ENCODE assay signal across 11 cellular contexts in genomic region chr6:163745566-163746400, GRCh38.
A peak's percentile ranks its signal among the peaks of the same experiment; 100 is the strongest.
DNase-seq lines count a peak whose midpoint lies in the region; ATAC-seq and TF ChIP-seq lines count a peak whose summit lies in the region.
"Had no signal": no experiment of that assay in that cellular context is flagged by ENCODE, and none has a peak within 500 bp of the region (broad histone marks: within the 10 kb centered on the region; RNA-seq: fewer than 3 reads in every experiment).

No MANE protein-coding gene starts in this region.

- H3K36me3 ChIP-seq in SJCRH30 = no peaks in the 10 kb centered on the region
- no peaks in the 10 kb centered on the region for H3K36me3 ChIP-seq in neuronal stem cell (replicated peaks in 1 of 2; ENCODE audit: control insufficient read depth in 2 of 2, insufficient read depth in 2 of 2, low read length in 2 of 2)

- H2BK12ac ChIP-seq in neuronal stem cell (ENCODE audit: low read length) = no peak overlapping the region

- no peak overlapping the region for H2BK120ac ChIP-seq in neuronal stem cell (ENCODE audit: low read depth, low read length)

- H3K9ac ChIP-seq in neuronal stem cell (ENCODE audit: low read depth, low read length, poor library complexity) = no peak overlapping the region

- H3K4me2 ChIP-seq in neuronal stem cell (ENCODE audit: insufficient read depth, low read length, poor library complexity, severe bottlenecking) = no peak overlapping the region

- no CpG with 5 or more reads among the region's 9 CpGs for WGBS in neuronal stem cell (ENCODE audit: extremely low coverage in 2 of 2, insufficient read length in 2 of 2, insufficient replicate concordance in 1 of 2), 2 donors

- peak; percentile 98 for DNase-seq in EH (ENCODE audit: low read depth)
- peak; percentile 95 to 98 for DNase-seq in SJCRH30
- peak; percentile 20 for DNase-seq in fibroblast of the aortic adventitia (ENCODE audit: low read depth)
- peak; percentile 52 for DNase-seq in neuronal stem cell (ENCODE audit: low spot score)
- no peak for DNase-seq in NCI-H2227 (lab: John Stamatoyannopoulos, UW; ENCODE audit: unreplicated experiment)
- DNase-seq: activated T-cell treated with anti-CD3 and anti-CD28 coated beads, Interleukin-2, amount 50 U/mL, for 4 hours; DND-41; stimulated activated CD4-positive, alpha-beta T cell treated with anti-CD3 and anti-CD28 coated beads, Interleukin-2, amount 100 ng/mL, for 24 hours had no signal

- H3K18ac ChIP-seq in neuronal stem cell (ENCODE audit: low read length) = no peak overlapping the region

- H2AK5ac ChIP-seq in neuronal stem cell (ENCODE audit: low read depth, low read length) = no peak overlapping the region

- H3K27me3 ChIP-seq in SJCRH30 (no peaks in the 10 kb centered on the region), neuronal stem cell (ENCODE audit: control insufficient read depth in 3 of 3, insufficient read depth in 3 of 3, low read depth in 1 of 3, low read length in 3 of 3) (no peaks in the 10 kb centered on the region)

- peak overlapping the region; percentile 69 for H3K27ac ChIP-seq in SJCRH30
- H3K27ac ChIP-seq in neuronal stem cell (replicated peaks; ENCODE audit: low read length) = no peak overlapping the region

- no peaks in the 10 kb centered on the region for H3K79me1 ChIP-seq in neuronal stem cell (ENCODE audit: low read depth, low read length)

- H3K4me3 ChIP-seq in SJCRH30 (no peak overlapping the region), fibroblast of the aortic adventitia (ENCODE audit: low read depth, low read length) (no peak overlapping the region), neuronal stem cell (ENCODE audit: low read length in 2 of 2) (no peak overlapping the region)

- H3K14ac ChIP-seq in neuronal stem cell (ENCODE audit: low read length) = no peak overlapping the region

- no peak overlapping the region for H2BK15ac ChIP-seq in neuronal stem cell (ENCODE audit: low read length)

- ATAC-seq in HG03175 (IDR thresholded peaks at IDR 0.05; ENCODE audit: unreplicated experiment) (no peak), HG03354 (IDR thresholded peaks at IDR 0.05; ENCODE audit: poor library complexity, severe bottlenecking, unreplicated experiment) (no peak), GM18867 (IDR thresholded peaks at IDR 0.05; ENCODE audit: unreplicated experiment) (no peak)
- ATAC-seq: activated T-cell treated with anti-CD3 and anti-CD28 coated beads, Interleukin-2, amount 50 U/mL, for 4 hours had no signal

- no peak overlapping the region for H4K8ac ChIP-seq in neuronal stem cell (ENCODE audit: low read depth, low read length)

- no peak for TF ChIP-seq CTCF in fibroblast of the aortic adventitia (IDR thresholded peaks at IDR 0.05; ENCODE audit: insufficient read depth, low read length)

- no peak overlapping the region for H4K91ac ChIP-seq in neuronal stem cell (ENCODE audit: low read depth, low read length, poor library complexity)

- H2AFZ ChIP-seq in neuronal stem cell (ENCODE audit: low read length) = peak overlapping the region; percentile 35

- no peak overlapping the region for H2BK5ac ChIP-seq in neuronal stem cell (ENCODE audit: low read length)

- no peak overlapping the region for H3K4ac ChIP-seq in neuronal stem cell (ENCODE audit: low read length)

- H3K23ac ChIP-seq in neuronal stem cell (ENCODE audit: low read depth, low read length, poor library complexity) = no peak overlapping the region

- H3K9me3 ChIP-seq in SJCRH30 (replicated peaks) (no peaks in the 10 kb centered on the region), neuronal stem cell (replicated peaks in 1 of 2; ENCODE audit: control insufficient read depth in 2 of 2, insufficient read depth in 1 of 2, low read depth in 1 of 2, low read length in 2 of 2) (no peaks in the 10 kb centered on the region)

- H3K4me1 ChIP-seq in SJCRH30 (peaks cover 38% of the 10 kb centered on the region), neuronal stem cell (ENCODE audit: control insufficient read depth in 2 of 2, insufficient read depth in 1 of 2, low read depth in 1 of 2, low read length in 2 of 2) (peaks cover 12% of the 10 kb centered on the region in 2 donors)
